Comparison of ENCODE assay signal across 9 cellular contexts in genomic region chr19:1906985-1907562, GRCh38. TPM values are rescaled to one million over a fixed set of nuclear protein-coding genes. Genes with fewer than 3 reads are reported as not detected.
DNase-seq lines count a peak whose midpoint lies in the region; ATAC-seq and TF ChIP-seq lines count a peak whose summit lies in the region.
"Had no signal": no experiment of that assay in that cellular context is flagged by ENCODE, and none has a peak within 500 bp of the region (broad histone marks: within the 10 kb centered on the region; RNA-seq: fewer than 3 reads in every experiment).

No MANE protein-coding gene starts in this region.

- peak overlapping the region in 16 of 59 donors; percentile 4 to 58 (median 40) for H3K4me3 ChIP-seq in dorsolateral prefrontal cortex
- H3K4me3 ChIP-seq: SJCRH30 had no signal

- no peaks in the 10 kb centered on the region for H3K9me3 Mint-ChIP-seq in T-helper 1 cell treated with Interleukin-12 subunit alpha and Interleukin-12 subunit beta and Interleukin-4 antibody, amounts not matched to agents 30 μg/mL and 1 μg/mL, for 36 hours
- H3K9me3 Mint-ChIP-seq in stimulated activated memory B cell treated with anti-CD40 and anti-IgM and Interleukin-4, amounts not matched to agents 10 μg/mL and 1 μg/mL and 100 μg/mL, for 72 hours = no peaks in the 10 kb centered on the region

- no peak for ATAC-seq in stimulated activated memory B cell treated with anti-CD40 and anti-IgM and Interleukin-4, amounts not matched to agents 10 μg/mL and 1 μg/mL and 100 μg/mL, for 72 hours
- ATAC-seq: activated CD8-positive, alpha-beta memory T cell treated with anti-CD3 and anti-CD28 coated beads, Interleukin-2, amount 10 ng/mL, durations not matched to agents 7 days and 5 days had no signal

- intact Hi-C loops in dorsolateral prefrontal cortex (cut with DNase I) = no loop called here

- peaks cover 25% of the 10 kb centered on the region for H3K4me1 Mint-ChIP-seq in T-helper 1 cell treated with Interleukin-12 subunit alpha and Interleukin-12 subunit beta and Interleukin-4 antibody, amounts not matched to agents 30 μg/mL and 1 μg/mL, for 36 hours (ENCODE audit: low read depth)
- H3K4me1 Mint-ChIP-seq in stimulated activated memory B cell treated with anti-CD40 and anti-IgM and Interleukin-4, amounts not matched to agents 10 μg/mL and 1 μg/mL and 100 μg/mL, for 72 hours = peaks cover 74% of the 10 kb centered on the region

- H3K27me3 Mint-ChIP-seq in T-helper 1 cell treated with Interleukin-12 subunit alpha and Interleukin-12 subunit beta and Interleukin-4 antibody, amounts not matched to agents 30 μg/mL and 1 μg/mL, for 36 hours (ENCODE audit: low read depth) = no peaks in the 10 kb centered on the region
- H3K27me3 Mint-ChIP-seq in stimulated activated memory B cell treated with anti-CD40 and anti-IgM and Interleukin-4, amounts not matched to agents 10 μg/mL and 1 μg/mL and 100 μg/mL, for 72 hours = no peaks in the 10 kb centered on the region
- H3K27me3 Mint-ChIP-seq: activated CD8-positive, alpha-beta memory T cell treated with anti-CD3 and anti-CD28 coated beads, Interleukin-2, amount 10 ng/mL, durations not matched to agents 7 days and 5 days had no signal

- H3K27ac Mint-ChIP-seq in T-helper 1 cell treated with Interleukin-12 subunit alpha and Interleukin-12 subunit beta and Interleukin-4 antibody, amounts not matched to agents 30 μg/mL and 1 μg/mL, for 36 hours = peak overlapping the region; percentile 20
- H3K27ac Mint-ChIP-seq in stimulated activated memory B cell treated with anti-CD40 and anti-IgM and Interleukin-4, amounts not matched to agents 10 μg/mL and 1 μg/mL and 100 μg/mL, for 72 hours = no peak overlapping the region
- H3K27ac Mint-ChIP-seq: activated CD8-positive, alpha-beta memory T cell treated with anti-CD3 and anti-CD28 coated beads, Interleukin-2, amount 10 ng/mL, durations not matched to agents 7 days and 5 days had no signal

- DNase-seq in T-helper 1 cell (no peak), dorsolateral prefrontal cortex (no peak), GM13977 (ENCODE audit: low spot score) (no peak), COLO829 (ENCODE audit: low spot score) (no peak)
- DNase-seq: activated CD8-positive, alpha-beta memory T cell treated with anti-CD3 and anti-CD28 coated beads, Interleukin-2, amount 10 ng/mL, durations not matched to agents 7 days and 5 days; NCI-H2081 treated with DMSO at 0.1 percent for 48 hours had no signal

- in situ Hi-C loops in GM13977 (cut with MboI; ENCODE audit: low pct_unique_long_range_greater_than_20kb, low sequenced_read_pairs, unreplicated experiment) = no loop called here

- peak overlapping the region in 57 of 59 donors; percentile 62 to 98 (median 91) for H3K27ac ChIP-seq in dorsolateral prefrontal cortex

- no peaks in the 10 kb centered on the region for H3K27me3 ChIP-seq in dorsolateral prefrontal cortex
- H3K27me3 ChIP-seq: SJCRH30 had no signal

- H3K4me3 Mint-ChIP-seq in T-helper 1 cell treated with Interleukin-12 subunit alpha and Interleukin-12 subunit beta and Interleukin-4 antibody, amounts not matched to agents 30 μg/mL and 1 μg/mL, for 36 hours = peak overlapping the region; percentile 46
- peak overlapping the region; percentile 57 for H3K4me3 Mint-ChIP-seq in stimulated activated memory B cell treated with anti-CD40 and anti-IgM and Interleukin-4, amounts not matched to agents 10 μg/mL and 1 μg/mL and 100 μg/mL, for 72 hours
- H3K4me3 Mint-ChIP-seq: activated CD8-positive, alpha-beta memory T cell treated with anti-CD3 and anti-CD28 coated beads, Interleukin-2, amount 10 ng/mL, durations not matched to agents 7 days and 5 days had no signal

- peaks cover 2% of the 10 kb centered on the region for H3K36me3 Mint-ChIP-seq in T-helper 1 cell treated with Interleukin-12 subunit alpha and Interleukin-12 subunit beta and Interleukin-4 antibody, amounts not matched to agents 30 μg/mL and 1 μg/mL, for 36 hours (ENCODE audit: low read depth)
- peaks cover 6% of the 10 kb centered on the region for H3K36me3 Mint-ChIP-seq in stimulated activated memory B cell treated with anti-CD40 and anti-IgM and Interleukin-4, amounts not matched to agents 10 μg/mL and 1 μg/mL and 100 μg/mL, for 72 hours

- TF ChIP-seq CTCF in dorsolateral prefrontal cortex (IDR thresholded peaks at IDR 0.05 in 54 of 56, conservative IDR thresholded peaks at IDR 0.05 in 2 of 56; ENCODE audit: low read depth in 1 of 56, partially characterized antibody in 56 of 56) = no peak
- TF ChIP-seq CTCF in GM13977 (IDR thresholded peaks at IDR 0.05; ENCODE audit: extremely low read depth, insufficient read depth, missing control alignments) = no peak

RNA-seq across cellular contexts. Expression of gene ADAT3, which starts 1.9 kb away (rescaled TPM):
- total RNA-seq in dorsolateral prefrontal cortex = 10 to 100 TPM in 3 of 120 experiments, 1 to 10 TPM in 117; 2.5 to 11.7 (median 5.9) TPM

RNA-seq across cellular contexts. Expression of gene SCAMP4, which starts 1.9 kb away (rescaled TPM):
- total RNA-seq in dorsolateral prefrontal cortex = 10 to 100 TPM; 39.8 to 90.1 (median 58.7) TPM

RNA-seq across cellular contexts. Expression of gene ABHD17A, which starts 21.8 kb away (rescaled TPM):
- total RNA-seq in dorsolateral prefrontal cortex = 100 to 1,000 TPM in 118 of 120 experiments, 10 to 100 TPM in 2; 93.9 to 197 (median 126) TPM

RNA-seq across cellular contexts. Expression of gene CSNK1G2, which starts 33.9 kb away (rescaled TPM):
- 10 to 100 TPM; 36.6 to 99.4 (median 58.0) TPM for total RNA-seq in dorsolateral prefrontal cortex

RNA-seq across cellular contexts. Expression of gene KLF16, which starts 43.7 kb away (rescaled TPM):
- total RNA-seq in dorsolateral prefrontal cortex = 10 to 100 TPM; 18.4 to 58.7 (median 34.5) TPM
